In genomic region chr1:168365719-168366474, GRCh38 we compare ENCODE assay signal across 9 cellular contexts.
DNase-seq lines count a peak whose midpoint lies in the region; ATAC-seq, FAIRE-seq and TF ChIP-seq lines count a peak whose summit lies in the region.
"Had no signal": no experiment of that assay in that cellular context is flagged by ENCODE, and none has a peak within 500 bp of the region (broad histone marks: within the 10 kb centered on the region; RNA-seq: fewer than 3 reads in every experiment).

No MANE protein-coding gene starts in this region.

- H3K4me3 Mint-ChIP-seq in activated naive CD8-positive, alpha-beta T cell treated with anti-CD3 and anti-CD28 coated beads for 36 hours, result no peak overlapping the region

- H3K9me3 ChIP-seq in A549 (no peaks in the 10 kb centered on the region), PC-3 (ENCODE audit: low read length) (no peaks in the 10 kb centered on the region), ascending aorta (no peaks in the 10 kb centered on the region)

- DNase-seq in A549 (ENCODE audit: low read depth in 1 of 2, low spot score in 1 of 2) (peak in 1 of 2 experiments; percentile 46), ELR (ENCODE audit: low read depth) (peak; percentile 8), PC-3 (peak; percentile 30), iPS-NIHi11 (ENCODE audit: low spot score) (peak; percentile 23), ascending aorta (ENCODE audit: low spot score in 2 of 2) (no peak), inferior parietal cortex (ENCODE audit: extremely low spot score) (no peak)
- DNase-seq in activated naive CD8-positive, alpha-beta T cell treated with anti-CD3 and anti-CD28 coated beads for 36 hours, result no peak
- DNase-seq: activated CD4-positive, alpha-beta T cell treated with anti-CD3 and anti-CD28 coated beads, Interleukin-2, amount 50 U/mL, for 4 hours had no signal

- BruUV-seq in PC-3 (replicated peaks; lab: Mats Ljungman, UMichigan), result no TSS peak

- no peak for FAIRE-seq in A549 (lab: Jason Lieb, UNC)

- H3K4me1 ChIP-seq in A549, result peaks cover 14% of the 10 kb centered on the region
- H3K4me1 ChIP-seq in PC-3 (ENCODE audit: insufficient read depth, low read length), result peaks cover 16% of the 10 kb centered on the region
- H3K4me1 ChIP-seq in ascending aorta, result no peaks in the 10 kb centered on the region

- TF ChIP-seq POLR2A in A549 (IDR thresholded peaks at IDR 0.05; ENCODE audit: low read length), result no peak

- H3K9me2 ChIP-seq in PC-3 (replicated peaks; ENCODE audit: low read length), result no peaks in the 10 kb centered on the region

- no peaks in the 10 kb centered on the region for H4K20me1 ChIP-seq in PC-3 (ENCODE audit: low read length)

- H3K27me3 ChIP-seq in PC-3 (ENCODE audit: low read length) (no peaks in the 10 kb centered on the region), ascending aorta (no peaks in the 10 kb centered on the region)

- H3F3A ChIP-seq in PC-3 (ENCODE audit: low read length, unreplicated experiment), result no peaks in the 10 kb centered on the region

- peaks cover 1% of the 10 kb centered on the region for H3K9me3 Mint-ChIP-seq in activated naive CD8-positive, alpha-beta T cell treated with anti-CD3 and anti-CD28 coated beads for 36 hours

- H3K27ac Mint-ChIP-seq in activated naive CD8-positive, alpha-beta T cell treated with anti-CD3 and anti-CD28 coated beads for 36 hours, result no peak overlapping the region

- ATAC-seq in A549, result peak; percentile 50 to 72; a peak in 4 of 6 replicates
- ATAC-seq in PC-3, result peak; percentile 28; the same call in 1 of the 2 replicates
- no peak for ATAC-seq in HG03108 (IDR thresholded peaks at IDR 0.05; ENCODE audit: unreplicated experiment)

- H3K36me3 ChIP-seq in PC-3 (ENCODE audit: low read depth, low read length) (no peaks in the 10 kb centered on the region), ascending aorta (no peaks in the 10 kb centered on the region)

- no peaks in the 10 kb centered on the region for H3K79me2 ChIP-seq in PC-3 (ENCODE audit: low read length)

- peaks cover 3% of the 10 kb centered on the region for H3K27me3 Mint-ChIP-seq in activated naive CD8-positive, alpha-beta T cell treated with anti-CD3 and anti-CD28 coated beads for 36 hours

- H3K36me3 Mint-ChIP-seq in activated naive CD8-positive, alpha-beta T cell treated with anti-CD3 and anti-CD28 coated beads for 36 hours, result no peaks in the 10 kb centered on the region

- no peak for TF ChIP-seq EP300 in A549 (IDR thresholded peaks at IDR 0.05)

- no peak overlapping the region for H3K4me3 ChIP-seq in A549
- no peak overlapping the region for H3K4me3 ChIP-seq in PC-3 (ENCODE audit: low read length)
- no peak overlapping the region for H3K4me3 ChIP-seq in ascending aorta

- POLR2A ChIA-PET in A549 (lab: Yijun Ruan, JAX) (no interaction called here), PC-3 (lab: Charles Lee; ENCODE audit: unreplicated experiment) (no interaction called here)

- TF ChIP-seq CTCF in A549 (IDR thresholded peaks at IDR 0.05), result peak; percentile 28; the same call in 2 of the 3 replicates
- peak; percentile 49 for TF ChIP-seq CTCF in PC-3 (conservative IDR thresholded peaks at IDR 0.05; ENCODE audit: low read depth, low read length)
- TF ChIP-seq CTCF in ascending aorta (IDR thresholded peaks at IDR 0.05), result no peak

- H3K4me2 ChIP-seq in A549 (no peak overlapping the region), PC-3 (ENCODE audit: low read length) (no peak overlapping the region)

- H3K9ac ChIP-seq in PC-3 (ENCODE audit: low read length), result no peak overlapping the region

- no peak overlapping the region for H2AFZ ChIP-seq in PC-3 (ENCODE audit: low read length)

- H3K27ac ChIP-seq in A549 (0 out of 6 replicates have a peak overlapping the region, but pooled peaks of 1 of the 2 experiments have one; percentile 8), PC-3 (ENCODE audit: low read length) (no peak overlapping the region), ascending aorta (no peak overlapping the region)

- peaks cover 5% of the 10 kb centered on the region for H3K4me1 Mint-ChIP-seq in activated naive CD8-positive, alpha-beta T cell treated with anti-CD3 and anti-CD28 coated beads for 36 hours

- peak in 1 of 2 experiments; percentile 12; a peak in 1 of 5 replicates for TF ChIP-seq RAD21 in A549 (conservative IDR thresholded peaks at IDR 0.05 in 1 of 2, IDR thresholded peaks at IDR 0.05 in 1 of 2)

- CTCF ChIA-PET in A549 (lab: Yijun Ruan, JAX) (interaction anchor here (0.6 to 3.0 kb wide), 8 partner anchors 12 to 818 kb away, joined by 3 to 14 read pairs (median 3); no protein-coding TSS in a partner anchor), PC-3 (lab: Charles Lee) (interaction anchor here (0.5 to 1.2 kb wide), 2 partner anchors 23 to 650 kb away, joined by 7 to 16 read pairs; no protein-coding TSS in a partner anchor)

- intact Hi-C loops in PC-3 (cut with micrococcal nuclease) (no loop called here), ascending aorta (cut with DNase I) (no loop called here)

- 58% methylated on average over 9 of the region's 9 CpGs for WGBS in A549 (ENCODE audit: missing lambda C conversion rate)

TF ChIP-seq in A549, 52 proteins besides CTCF, POLR2A, EP300 and RAD21:
- peak; percentile 98 for TF ChIP-seq MAFK (IDR thresholded peaks at IDR 0.05; ENCODE audit: partially characterized antibody)
- TF ChIP-seq SMC3 (IDR thresholded peaks at IDR 0.05), result 0 out of 3 replicates have a peak, but pooled peaks have one; percentile 8
- TF ChIP-seq RCOR1 (IDR thresholded peaks at IDR 0.05; ENCODE audit: low read depth, low read length), result no peak

Comparison
In these comparisons a context has a peak if more than half of its experiments do, and no peak if none do; other contexts are left out.
1. DNase-seq: peak in ELR (single experiment), PC-3 (single experiment) and iPS-NIHi11 (single experiment); none in ascending aorta (0 of 2), inferior parietal cortex (single experiment) and activated naive CD8-positive, alpha-beta T cell treated with anti-CD3 and anti-CD28 coated beads for 36 hours (single experiment).
2. CTCF ChIP-seq: peak in A549 (single experiment) and PC-3 (single experiment); none in ascending aorta (0 of 3).